1 cellular context compared by ENCODE assay signal in genomic region chr1:244316407-244316806, GRCh38.
A peak's percentile ranks its signal among the peaks of the same experiment; 100 is the strongest.
TF ChIP-seq lines count a peak whose summit lies in the region.

No MANE protein-coding gene starts in this region.

TF ChIP-seq in SK-N-SH, 30 proteins besides CTCF, POLR2A, EP300 and RAD21:
- TF ChIP-seq FOSL2 (IDR thresholded peaks at IDR 0.05; ENCODE audit: borderline replicate concordance, low read depth), result peak; percentile 14; the same call in 1 of the 2 replicates
- 0 out of 2 replicates have a peak, but pooled peaks have one; percentile 4 for TF ChIP-seq TCF12 (IDR thresholded peaks at IDR 0.05)
- no peak for TF ChIP-seq GABPA (IDR thresholded peaks at IDR 0.05; ENCODE audit: low read depth)
- TF ChIP-seq NFIC (IDR thresholded peaks at IDR 0.05; ENCODE audit: borderline replicate concordance), result peak; percentile 66
